Comparison of ENCODE assay signal across 19 cellular contexts in the genomic region with DNA sequence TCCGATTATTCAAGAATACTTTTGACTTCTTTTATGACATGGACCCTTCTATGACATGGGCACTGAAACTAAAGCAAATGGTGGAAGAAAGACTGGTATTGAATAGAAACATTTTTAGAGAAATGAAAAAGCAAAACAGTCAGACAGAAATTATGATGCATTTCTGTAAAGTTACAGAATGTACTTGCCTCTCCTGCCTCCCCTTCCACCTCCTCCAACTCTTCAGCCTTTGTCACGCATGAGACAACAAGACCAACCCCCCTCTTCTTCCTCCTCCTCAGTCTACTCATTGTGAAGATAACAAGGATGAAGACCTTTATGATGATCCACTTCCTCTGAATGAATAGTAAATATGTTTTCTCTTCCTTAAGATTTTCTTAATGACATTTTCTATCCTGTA. TPM values are rescaled to one million over a fixed set of nuclear protein-coding genes. Genes with fewer than 3 reads are reported as not detected.
DNase-seq lines count a peak whose midpoint lies in the region; ATAC-seq and TF ChIP-seq lines count a peak whose summit lies in the region.
"Had no signal": no experiment of that assay in that cellular context is flagged by ENCODE, and none has a peak within 500 bp of the region (broad histone marks: within the 10 kb centered on the region; RNA-seq: fewer than 3 reads in every experiment).

No MANE protein-coding gene starts in this region.

- H3K4me3 ChIP-seq in CD8-positive, alpha-beta memory T cell (ENCODE audit: low read length): no peak overlapping the region
- H3K4me3 ChIP-seq in sigmoid colon: no peak overlapping the region
- H3K4me3 ChIP-seq: breast epithelium, lung, smooth muscle cell had no signal

- peaks cover 9% of the 10 kb centered on the region for H3K36me3 Mint-ChIP-seq in activated CD8-positive, alpha-beta memory T cell treated with anti-CD3 and anti-CD28 coated beads, Interleukin-2, amount 10 ng/mL, durations not matched to agents 7 days and 5 days
- H3K36me3 Mint-ChIP-seq in T-helper 1 cell treated with Interleukin-12 subunit alpha and Interleukin-12 subunit beta and Interleukin-4 antibody, amounts not matched to agents 30 μg/mL and 1 μg/mL, for 36 hours (ENCODE audit: low read depth): peaks cover 11% of the 10 kb centered on the region
- H3K36me3 Mint-ChIP-seq in CD8-positive, alpha-beta memory T cell: no peaks in the 10 kb centered on the region
- no peaks in the 10 kb centered on the region for H3K36me3 Mint-ChIP-seq in T-helper 17 cell (ENCODE audit: low read depth)
- H3K36me3 Mint-ChIP-seq: CD4-positive, CD25-positive, alpha-beta regulatory T cell; naive B cell; WTC11 had no signal

- no peaks in the 10 kb centered on the region for H3K27me3 ChIP-seq in CD8-positive, alpha-beta memory T cell (ENCODE audit: insufficient read depth, low read length, poor library complexity, severe bottlenecking)
- no peaks in the 10 kb centered on the region for H3K27me3 ChIP-seq in sigmoid colon

- no peak overlapping the region for H3K27ac ChIP-seq in CD8-positive, alpha-beta memory T cell (ENCODE audit: low read depth, low read length)
- no peak overlapping the region for H3K27ac ChIP-seq in sigmoid colon
- H3K27ac ChIP-seq: breast epithelium had no signal

- TF ChIP-seq EP300 in sigmoid colon (IDR thresholded peaks at IDR 0.05): no peak

- H3K36me3 ChIP-seq in CD8-positive, alpha-beta memory T cell (ENCODE audit: insufficient read depth, low read length): no peaks in the 10 kb centered on the region
- no peaks in the 10 kb centered on the region for H3K36me3 ChIP-seq in sigmoid colon
- H3K36me3 ChIP-seq: breast epithelium had no signal

- 56 to 71% methylated on average over 2 of the region's 2 CpGs for WGBS in sigmoid colon, 2 donors

- peaks cover 61% of the 10 kb centered on the region for H3K4me1 Mint-ChIP-seq in activated CD8-positive, alpha-beta memory T cell treated with anti-CD3 and anti-CD28 coated beads, Interleukin-2, amount 10 ng/mL, durations not matched to agents 7 days and 5 days
- peaks cover 28% of the 10 kb centered on the region for H3K4me1 Mint-ChIP-seq in T-helper 1 cell treated with Interleukin-12 subunit alpha and Interleukin-12 subunit beta and Interleukin-4 antibody, amounts not matched to agents 30 μg/mL and 1 μg/mL, for 36 hours (ENCODE audit: low read depth)
- peaks cover 13 to 16% (median 15%) of the 10 kb centered on the region in 3 donors for H3K4me1 Mint-ChIP-seq in CD8-positive, alpha-beta memory T cell
- peaks cover 7% of the 10 kb centered on the region for H3K4me1 Mint-ChIP-seq in T-helper 17 cell
- H3K4me1 Mint-ChIP-seq: naive B cell, WTC11 had no signal

- no peaks in the 10 kb centered on the region for H3K9me3 ChIP-seq in CD8-positive, alpha-beta memory T cell (ENCODE audit: low read length)
- no peaks in the 10 kb centered on the region for H3K9me3 ChIP-seq in sigmoid colon
- H3K9me3 ChIP-seq in T-helper 17 cell (ENCODE audit: control insufficient read depth, low read length, poor library complexity, severe bottlenecking): no peaks in the 10 kb centered on the region
- H3K9me3 ChIP-seq: breast epithelium had no signal

- peak overlapping the region; percentile 65 for H3K4me3 Mint-ChIP-seq in activated CD8-positive, alpha-beta memory T cell treated with anti-CD3 and anti-CD28 coated beads, Interleukin-2, amount 10 ng/mL, durations not matched to agents 7 days and 5 days
- peak overlapping the region; percentile 51 for H3K4me3 Mint-ChIP-seq in T-helper 1 cell treated with Interleukin-12 subunit alpha and Interleukin-12 subunit beta and Interleukin-4 antibody, amounts not matched to agents 30 μg/mL and 1 μg/mL, for 36 hours
- H3K4me3 Mint-ChIP-seq in CD8-positive, alpha-beta memory T cell: peak overlapping the region in 1 of 7 donors; percentile 18
- H3K4me3 Mint-ChIP-seq in T-helper 17 cell: no peak overlapping the region
- H3K4me3 Mint-ChIP-seq: naive B cell, WTC11 had no signal

- DNase-seq in activated CD8-positive, alpha-beta memory T cell treated with anti-CD3 and anti-CD28 coated beads, Interleukin-2, amount 10 ng/mL, durations not matched to agents 7 days and 5 days: no peak
- no peak for DNase-seq in activated CD8-positive, alpha-beta memory T cell treated with anti-CD3 and anti-CD28 coated beads, Interleukin-2, amount 50 U/mL, for 48 hours
- DNase-seq in amniotic epithelial cell (ENCODE audit: low read depth) (peak; percentile 26), sigmoid colon (no peak), T-helper 17 cell (no peak)
- no peak for DNase-seq in CD8-positive, alpha-beta memory T cell
- DNase-seq: DMS79, glutamatergic neuron, GOT3, naive B cell, NCI-H2171 treated with DMSO at 0.1 percent for 48 hours, posterior cingulate gyrus had no signal

- intact Hi-C loops in sigmoid colon (cut with DNase I): no loop called here

- H3K9me3 Mint-ChIP-seq in activated CD8-positive, alpha-beta memory T cell treated with anti-CD3 and anti-CD28 coated beads, Interleukin-2, amount 10 ng/mL, durations not matched to agents 7 days and 5 days (ENCODE audit: low read depth): no peaks in the 10 kb centered on the region
- H3K9me3 Mint-ChIP-seq in T-helper 1 cell treated with Interleukin-12 subunit alpha and Interleukin-12 subunit beta and Interleukin-4 antibody, amounts not matched to agents 30 μg/mL and 1 μg/mL, for 36 hours: no peaks in the 10 kb centered on the region
- no peaks in the 10 kb centered on the region for H3K9me3 Mint-ChIP-seq in CD8-positive, alpha-beta memory T cell

- no peaks in the 10 kb centered on the region for H3K4me1 ChIP-seq in CD8-positive, alpha-beta memory T cell (ENCODE audit: insufficient read depth, low read length)
- H3K4me1 ChIP-seq in sigmoid colon: no peaks in the 10 kb centered on the region
- H3K4me1 ChIP-seq: breast epithelium had no signal

- CTCF ChIA-PET in activated CD8-positive, alpha-beta memory T cell treated with anti-CD3 and anti-CD28 coated beads, Interleukin-2, amount 10 ng/mL, durations not matched to agents 7 days and 5 days (lab: Charles Lee): no interaction called here
- CTCF ChIA-PET in CD8-positive, alpha-beta memory T cell (lab: Charles Lee): interaction anchor here (1.2 kb wide), 1 partner anchor 18 kb away, joined by 4 read pairs; no protein-coding TSS in a partner anchor

- peak overlapping the region; percentile 93 for H3K27ac Mint-ChIP-seq in activated CD8-positive, alpha-beta memory T cell treated with anti-CD3 and anti-CD28 coated beads, Interleukin-2, amount 10 ng/mL, durations not matched to agents 7 days and 5 days
- H3K27ac Mint-ChIP-seq in T-helper 1 cell treated with Interleukin-12 subunit alpha and Interleukin-12 subunit beta and Interleukin-4 antibody, amounts not matched to agents 30 μg/mL and 1 μg/mL, for 36 hours: peak overlapping the region; percentile 86
- no peak overlapping the region for H3K27ac Mint-ChIP-seq in CD8-positive, alpha-beta memory T cell
- no peak overlapping the region for H3K27ac Mint-ChIP-seq in T-helper 17 cell
- H3K27ac Mint-ChIP-seq: naive B cell, WTC11 had no signal

- no peak for TF ChIP-seq POLR2A in sigmoid colon (IDR thresholded peaks at IDR 0.05)

- POLR2A ChIA-PET in CD8-positive, alpha-beta memory T cell (lab: Charles Lee): no interaction called here

- TF ChIP-seq CTCF in sigmoid colon (IDR thresholded peaks at IDR 0.05): no peak

- H3K27me3 Mint-ChIP-seq in activated CD8-positive, alpha-beta memory T cell treated with anti-CD3 and anti-CD28 coated beads, Interleukin-2, amount 10 ng/mL, durations not matched to agents 7 days and 5 days: no peaks in the 10 kb centered on the region
- no peaks in the 10 kb centered on the region for H3K27me3 Mint-ChIP-seq in T-helper 1 cell treated with Interleukin-12 subunit alpha and Interleukin-12 subunit beta and Interleukin-4 antibody, amounts not matched to agents 30 μg/mL and 1 μg/mL, for 36 hours (ENCODE audit: low read depth)
- peaks cover 0 to 13% of the 10 kb centered on the region in 2 donors for H3K27me3 Mint-ChIP-seq in CD8-positive, alpha-beta memory T cell
- H3K27me3 Mint-ChIP-seq in T-helper 17 cell: no peaks in the 10 kb centered on the region
- H3K27me3 Mint-ChIP-seq: CD4-positive, CD25-positive, alpha-beta regulatory T cell had no signal

- peak; percentile 67 for ATAC-seq in activated CD8-positive, alpha-beta memory T cell treated with anti-CD3 and anti-CD28 coated beads, Interleukin-2, amount 10 ng/mL, durations not matched to agents 7 days and 5 days
- ATAC-seq in GM19035 (IDR thresholded peaks at IDR 0.05; ENCODE audit: unreplicated experiment) (peak; percentile 56), T-helper 17 cell (no peak)
- ATAC-seq: WTC11 had no signal

RNA-seq across cellular contexts. Expression of a gene that starts 46.3 kb away (rescaled TPM):
- total RNA-seq in activated CD8-positive, alpha-beta memory T cell treated with anti-CD3 and anti-CD28 coated beads, Interleukin-2, amount 10 ng/mL, durations not matched to agents 7 days and 5 days: 100 to 1,000 TPM; 300 to 342 TPM
- 100 to 1,000 TPM; 437 to 444 TPM for total RNA-seq in CD8-positive, alpha-beta memory T cell
- polyA plus RNA-seq in CD8-positive, alpha-beta memory T cell: 18.7 TPM
- total RNA-seq in sigmoid colon (100 to 1,000 TPM in 1 of 4 donors, 10 to 100 TPM in 3; 75.3 to 103 (median 84.3) TPM), T-helper 17 cell (100 to 1,000 TPM; 211 to 214 TPM)
- polyA plus RNA-seq in sigmoid colon: 10 to 100 TPM; 12.3 to 54.4 (median 14.4) TPM

Comparison
In these comparisons a context has a peak if more than half of its experiments do, and no peak if none do; other contexts are left out.
1. H3K27ac Mint-ChIP-seq: peak in activated CD8-positive, alpha-beta memory T cell treated with anti-CD3 and anti-CD28 coated beads, Interleukin-2, amount 10 ng/mL, durations not matched to agents 7 days and 5 days (single experiment) and T-helper 1 cell treated with Interleukin-12 subunit alpha and Interleukin-12 subunit beta and Interleukin-4 antibody, amounts not matched to agents 30 μg/mL and 1 μg/mL, for 36 hours (single experiment); none in CD8-positive, alpha-beta memory T cell (0 of 8) and T-helper 17 cell (single experiment).